ENCODE assay signal across 24 cellular contexts in genomic region chr3:29313074-29313473, GRCh38. TPM values are rescaled to one million over a fixed set of nuclear protein-coding genes. Genes with fewer than 3 reads are reported as not detected.
DNase-seq lines count a peak whose midpoint lies in the region; ATAC-seq and TF ChIP-seq lines count a peak whose summit lies in the region.
"Had no signal": no experiment of that assay in that cellular context is flagged by ENCODE, and none has a peak within 500 bp of the region (broad histone marks: within the 10 kb centered on the region; RNA-seq: fewer than 3 reads in every experiment).

No MANE protein-coding gene starts in this region.

- no peaks in the 10 kb centered on the region for H3K9me3 Mint-ChIP-seq in HFFc6
- H3K9me3 Mint-ChIP-seq: activated naive CD8-positive, alpha-beta T cell treated with anti-CD3 and anti-CD28 coated beads, Interleukin-2, amount 50 U/mL, for 24 hours; brain; stimulated activated naive CD8-positive, alpha-beta T cell treated with anti-CD3 and anti-CD28 coated beads, Interleukin-15, amount 100 ng/mL, for 72 hours; T-helper 2 cell treated with Interferon-gamma antibody and Interleukin-4, amounts not matched to agents 5 μg/mL and 100 μg/mL, for 36 hours had no signal

- no peaks in the 10 kb centered on the region for H4K20me1 ChIP-seq in fibroblast of lung (ENCODE audit: control insufficient read depth, extremely low read depth, insufficient read depth, low read length)

- H2AFZ ChIP-seq in fibroblast of lung (ENCODE audit: low read length), result no peak overlapping the region

- H3K36me3 Mint-ChIP-seq in HFFc6 (ENCODE audit: low read depth), result no peaks in the 10 kb centered on the region; the same call in 1 of the 2 replicates
- H3K36me3 Mint-ChIP-seq: brain, memory B cell had no signal

- H3K4me3 Mint-ChIP-seq in HFFc6, result no peak overlapping the region
- H3K4me3 Mint-ChIP-seq: activated naive CD8-positive, alpha-beta T cell treated with anti-CD3 and anti-CD28 coated beads, Interleukin-2, amount 50 U/mL, for 24 hours; memory B cell; stimulated activated naive CD8-positive, alpha-beta T cell treated with anti-CD3 and anti-CD28 coated beads, Interleukin-15, amount 100 ng/mL, for 72 hours; T-helper 2 cell treated with Interferon-gamma antibody and Interleukin-4, amounts not matched to agents 5 μg/mL and 100 μg/mL, for 36 hours had no signal

- DNase-seq in AG10803 (ENCODE audit: low read depth) (peak; percentile 94), SJSA1 (ENCODE audit: low read depth in 1 of 2, low spot score in 2 of 2) (peak in 1 of 2 experiments; percentile 42), fibroblast of lung (ENCODE audit: low read depth in 2 of 2) (peak; percentile 57 to 72), psoas muscle (no peak), UCSD-AML1 (lab: John Stamatoyannopoulos, UW; ENCODE audit: unreplicated experiment) (no peak), lower leg skin (ENCODE audit: low spot score in 2 of 2) (no peak), HFFc6 (no peak)
- DNase-seq in stimulated activated naive CD4-positive, alpha-beta T cell treated with Interleukin-2 at 50 U/mL for 16 hours (lab: John Stamatoyannopoulos, UW), result no peak
- DNase-seq: activated CD4-positive, alpha-beta T cell treated with anti-CD3 and anti-CD28 coated beads for 48 hours; activated CD8-positive, alpha-beta memory T cell treated with anti-CD3 and anti-CD28 coated beads for 24 hours; activated gamma-delta T cell treated with Interleukin-2 at 50 U/mL for 16 hours; activated naive CD8-positive, alpha-beta T cell treated with anti-CD3 and anti-CD28 coated beads, Interleukin-2, amount 50 U/mL, for 24 hours; left cardiac atrium; NCI-H1694; NCI-H510A; stimulated activated CD4-positive, alpha-beta T cell treated with anti-CD3 and anti-CD28 coated beads, Interleukin-15, amount 100 ng/mL, for 24 hours; stimulated activated naive CD8-positive, alpha-beta T cell treated with anti-CD3 and anti-CD28 coated beads, Interleukin-15, amount 100 ng/mL, for 72 hours; trophoblast cell; WERI-Rb-1 had no signal

- H3K4me3 ChIP-seq in AG10803 (ENCODE audit: low read length), result no peak overlapping the region
- no peak overlapping the region for H3K4me3 ChIP-seq in SJSA1
- H3K4me3 ChIP-seq in fibroblast of lung (replicated peaks in 1 of 4; ENCODE audit: control extremely low read depth in 1 of 4, insufficient read depth in 1 of 4, low read depth in 3 of 4, low read length in 4 of 4), result peak overlapping the region in 1 of 4 experiments; percentile 4
- H3K4me3 ChIP-seq in psoas muscle, result no peak overlapping the region
- H3K4me3 ChIP-seq in lower leg skin (ENCODE audit: low read depth, poor library complexity, severe bottlenecking), result no peak overlapping the region

- peaks cover 25% of the 10 kb centered on the region for H3K79me2 ChIP-seq in fibroblast of lung (ENCODE audit: control insufficient read depth, insufficient read depth, low read length)

- 30 to 36% (median 30%) methylated on average over 2 of the region's 2 CpGs for WGBS in psoas muscle, 3 donors
- WGBS in lower leg skin, 2 donors, result 44 to 55% methylated on average over 2 of the region's 2 CpGs

- H3K9me3 ChIP-seq in SJSA1 (replicated peaks) (no peaks in the 10 kb centered on the region), fibroblast of lung (ENCODE audit: control insufficient read depth, insufficient read depth, low read depth, low read length) (no peaks in the 10 kb centered on the region), psoas muscle (no peaks in the 10 kb centered on the region)

- H3K4me1 Mint-ChIP-seq in HFFc6 (ENCODE audit: low read depth), result peaks cover 56% of the 10 kb centered on the region
- H3K4me1 Mint-ChIP-seq: activated naive CD8-positive, alpha-beta T cell treated with anti-CD3 and anti-CD28 coated beads, Interleukin-2, amount 50 U/mL, for 24 hours; memory B cell; stimulated activated naive CD8-positive, alpha-beta T cell treated with anti-CD3 and anti-CD28 coated beads, Interleukin-15, amount 100 ng/mL, for 72 hours had no signal

- H3K27ac Mint-ChIP-seq in HFFc6, result no peak overlapping the region
- H3K27ac Mint-ChIP-seq: activated naive CD8-positive, alpha-beta T cell treated with anti-CD3 and anti-CD28 coated beads, Interleukin-2, amount 50 U/mL, for 24 hours; memory B cell; progenitor cell of endocrine pancreas; stimulated activated naive CD8-positive, alpha-beta T cell treated with anti-CD3 and anti-CD28 coated beads, Interleukin-15, amount 100 ng/mL, for 72 hours; T-helper 2 cell treated with Interferon-gamma antibody and Interleukin-4, amounts not matched to agents 5 μg/mL and 100 μg/mL, for 36 hours had no signal

- H3K9ac ChIP-seq in fibroblast of lung (ENCODE audit: insufficient read depth, low read length), result no peak overlapping the region

- TF ChIP-seq CTCF in AG10803 (conservative IDR thresholded peaks at IDR 0.05; ENCODE audit: low read length) (no peak), fibroblast of lung (conservative IDR thresholded peaks at IDR 0.05 in 1 of 2, IDR thresholded peaks at IDR 0.05 in 1 of 2; ENCODE audit: low read depth in 1 of 2, low read length in 2 of 2) (no peak), psoas muscle (IDR thresholded peaks at IDR 0.05) (no peak), lower leg skin (IDR thresholded peaks at IDR 0.05) (no peak), HFFc6 (IDR thresholded peaks at IDR 0.05) (no peak)

- H3K27me3 ChIP-seq in SJSA1 (replicated peaks), result no peaks in the 10 kb centered on the region
- H3K27me3 ChIP-seq in fibroblast of lung (ENCODE audit: control insufficient read depth, insufficient read depth, low read length), result no peaks in the 10 kb centered on the region
- H3K27me3 ChIP-seq in psoas muscle (ENCODE audit: insufficient read depth in 3 of 3, low read length in 2 of 3), result no peaks in the 10 kb centered on the region

- peak overlapping the region; percentile 75 for H3K4me2 ChIP-seq in fibroblast of lung (ENCODE audit: extremely low read depth, insufficient read depth, low read length)

- H3K36me3 ChIP-seq in SJSA1, result 0 out of 2 replicates have a peak, but pooled peaks cover 4% of the 10 kb centered on the region
- no peaks in the 10 kb centered on the region for H3K36me3 ChIP-seq in fibroblast of lung (ENCODE audit: control insufficient read depth, insufficient read depth, low read length)
- no peaks in the 10 kb centered on the region for H3K36me3 ChIP-seq in psoas muscle (ENCODE audit: insufficient read depth in 1 of 2, low read depth in 1 of 2)
- H3K36me3 ChIP-seq: WERI-Rb-1 had no signal

- peak overlapping the region; percentile 37; the same call in 1 of the 2 replicates for H3K27ac ChIP-seq in SJSA1
- no peak overlapping the region for H3K27ac ChIP-seq in fibroblast of lung (ENCODE audit: insufficient read depth, low read length)
- H3K27ac ChIP-seq in psoas muscle, result peak overlapping the region; percentile 25
- H3K27ac ChIP-seq: WERI-Rb-1 had no signal

- ATAC-seq in psoas muscle, result no peak
- ATAC-seq: activated naive CD8-positive, alpha-beta T cell treated with anti-CD3 and anti-CD28 coated beads, Interleukin-2, amount 50 U/mL, for 24 hours; HepG2; stimulated activated naive CD8-positive, alpha-beta T cell treated with anti-CD3 and anti-CD28 coated beads, Interleukin-15, amount 100 ng/mL, for 72 hours had no signal

- H3K27me3 Mint-ChIP-seq in HFFc6 (ENCODE audit: insufficient read depth), result peaks cover 2% of the 10 kb centered on the region; the same call in 1 of the 2 replicates
- H3K27me3 Mint-ChIP-seq: activated naive CD8-positive, alpha-beta T cell treated with anti-CD3 and anti-CD28 coated beads, Interleukin-2, amount 50 U/mL, for 24 hours; brain; memory B cell; progenitor cell of endocrine pancreas; stimulated activated naive CD8-positive, alpha-beta T cell treated with anti-CD3 and anti-CD28 coated beads, Interleukin-15, amount 100 ng/mL, for 72 hours had no signal

- intact Hi-C loops in psoas muscle (cut with DNase I), result no loop called here
- intact Hi-C loops in lower leg skin (cut with DNase I; ENCODE audit: low total_unique reads), result no loop called here

- TF ChIP-seq POLR2A in lower leg skin (IDR thresholded peaks at IDR 0.05), result no peak

- peaks cover 22% of the 10 kb centered on the region for H3K4me1 ChIP-seq in SJSA1 (replicated peaks)
- H3K4me1 ChIP-seq in fibroblast of lung (ENCODE audit: control insufficient read depth, extremely low read depth, insufficient read depth, low read length), result peaks cover 8% of the 10 kb centered on the region
- peaks cover 43% of the 10 kb centered on the region for H3K4me1 ChIP-seq in psoas muscle

RNA-seq across cellular contexts. Expression of gene RBMS3, which starts 32.2 kb away (rescaled TPM):
- total RNA-seq in SJSA1 (2014; rRNA removed; shearing (Covaris generic)), result 31.7 and 47.0 TPM in 2 replicates
- total RNA-seq in fibroblast of lung (58.6 and 68.4 TPM in 2 replicates), psoas muscle (10 to 100 TPM; 23.5 to 34.5 (median 29.7) TPM), lower leg skin (10 to 100 TPM in 3 of 4 donors, 1 to 10 TPM in 1; 7.3 to 21.8 (median 12.8) TPM)
- polyA plus RNA-seq in fibroblast of lung (18.7 and 26.9 TPM in 2 replicates), psoas muscle (1 to 10 TPM; 3.8 to 5.3 (median 4.3) TPM)
- 10.4 and 14.7 TPM in 2 replicates for polyA plus RNA-seq in fibroblast of lung (2012)
- polyA minus RNA-seq in fibroblast of lung (ENCODE audit: low replicate concordance), result 99.4 and 111 TPM in 2 replicates
- 10 to 100 TPM; 22.8 to 46.9 (median 39.4) TPM for total RNA-seq in HFFc6 (2021; fragmentation: NEBNext Ultra II Directional; extraction: Animal tissue kit (Norgen Biotek cat#: 25700))
- total RNA-seq: HepG2 had no signal
- polyA plus RNA-seq: HepG2 had no signal

Comparison
In these comparisons a context has a peak if more than half of its experiments do, and no peak if none do; other contexts are left out.
1. DNase-seq: peak in AG10803 (single experiment) and fibroblast of lung (2 of 2); none in psoas muscle (0 of 2), UCSD-AML1 (single experiment), stimulated activated naive CD4-positive, alpha-beta T cell treated with Interleukin-2 at 50 U/mL for 16 hours (single experiment), lower leg skin (0 of 2) and HFFc6 (single experiment).